ENCODE assay signal across 8 cellular contexts in the genomic region with DNA sequence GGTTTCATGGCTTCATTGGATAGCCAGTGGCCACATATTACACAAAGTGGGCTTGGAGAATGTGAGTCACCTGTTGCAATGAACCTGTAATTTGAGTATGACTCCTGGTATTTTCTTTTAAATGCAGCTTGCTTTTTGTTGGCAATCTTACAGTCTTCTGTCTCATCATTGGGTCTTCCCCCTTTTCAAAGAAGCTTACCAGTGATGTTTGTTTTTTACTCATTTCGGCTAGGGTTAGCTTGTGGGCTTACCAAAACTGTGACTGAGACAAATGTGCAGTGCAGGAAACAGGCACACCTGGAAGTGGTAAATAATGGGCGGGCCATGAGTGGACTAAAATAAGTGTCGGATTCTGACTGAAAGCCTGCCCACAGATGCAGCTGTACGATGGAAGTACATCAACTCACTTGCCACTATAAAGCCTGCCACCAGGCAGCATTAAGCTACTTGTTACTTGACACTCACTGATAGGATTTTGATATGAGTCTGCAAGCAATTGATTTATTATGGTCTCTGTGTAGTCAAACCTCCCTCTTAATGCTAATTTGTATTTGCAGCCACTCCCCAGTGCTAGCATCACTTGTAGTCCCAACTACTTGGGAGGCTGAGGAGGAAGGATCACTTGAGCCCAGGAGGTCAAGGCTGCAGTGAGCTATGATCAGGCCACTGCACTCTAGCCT. TPM values are rescaled to one million over a fixed set of nuclear protein-coding genes. Genes with fewer than 3 reads are reported as not detected.
A peak's percentile ranks its signal among the peaks of the same experiment; 100 is the strongest.
DNase-seq lines count a peak whose midpoint lies in the region; ATAC-seq and TF ChIP-seq lines count a peak whose summit lies in the region.

No MANE protein-coding gene starts in this region.

- H4K20me1 ChIP-seq in OCI-LY7 (ENCODE audit: insufficient read depth, low read length) (no peaks in the 10 kb centered on the region), GM23248 (ENCODE audit: insufficient read depth) (no peaks in the 10 kb centered on the region)

- ATAC-seq in GM18873 (IDR thresholded peaks at IDR 0.05; ENCODE audit: low FRiP score, unreplicated experiment): peak; percentile 96
- ATAC-seq in HG02798 (IDR thresholded peaks at IDR 0.05; ENCODE audit: poor library complexity, unreplicated experiment): peak; percentile 84
- no peak for ATAC-seq in omental fat pad (ENCODE audit: low FRiP score)

- intact Hi-C loops in OCI-LY7 (cut with micrococcal nuclease; ENCODE audit: unreplicated experiment): loop anchor here (2.0 to 10.0 kb wide), 4 partner anchors 42 to 1184 kb away; a partner anchor contains a TSS

- no peaks in the 10 kb centered on the region for H3K9me3 ChIP-seq in OCI-LY7 (ENCODE audit: low read length)
- no peaks in the 10 kb centered on the region for H3K9me3 ChIP-seq in GM23248 (ENCODE audit: low read depth)

- H3K4me1 ChIP-seq in OCI-LY7 (ENCODE audit: insufficient read depth, low read length, poor library complexity, severe bottlenecking) (peaks cover 56% of the 10 kb centered on the region), GM23248 (ENCODE audit: insufficient read depth) (no peaks in the 10 kb centered on the region)

- BruUV-seq in OCI-LY7 (replicated peaks; lab: Mats Ljungman, UMichigan): no TSS peak

- no peaks in the 10 kb centered on the region for H3K36me3 ChIP-seq in OCI-LY7 (ENCODE audit: insufficient read depth, low read length)
- H3K36me3 ChIP-seq in GM23248 (ENCODE audit: low read depth): no peaks in the 10 kb centered on the region

- H3K4me2 ChIP-seq in OCI-LY7 (ENCODE audit: low read length): peak overlapping the region; percentile 89
- no peak overlapping the region for H3K4me2 ChIP-seq in GM23248 (ENCODE audit: unreplicated experiment)

- no peak overlapping the region for H3K9ac ChIP-seq in GM23248

- H3F3A ChIP-seq in GM23248 (ENCODE audit: insufficient read depth): no peaks in the 10 kb centered on the region; the same call in 1 of the 2 replicates

- in situ Hi-C loops in GM23248 (cut with MboI): no loop called here

- H3K4me3 ChIP-seq in OCI-LY7 (ENCODE audit: low read depth, low read length, poor library complexity, severe bottlenecking) (peak overlapping the region; percentile 41), GM23248 (no peak overlapping the region)

- H2AFZ ChIP-seq in OCI-LY7 (ENCODE audit: low read length): peak overlapping the region; percentile 42; the same call in 1 of the 2 replicates
- H2AFZ ChIP-seq in GM23248: no peak overlapping the region

- H3K9me2 ChIP-seq in OCI-LY7 (ENCODE audit: insufficient read depth, low read length) (no peaks in the 10 kb centered on the region), GM23248 (ENCODE audit: insufficient read depth) (no peaks in the 10 kb centered on the region)

- H3K27ac ChIP-seq in OCI-LY7 (ENCODE audit: low read depth, low read length, poor library complexity, severe bottlenecking): peak overlapping the region; percentile 86
- H3K27ac ChIP-seq in epithelial cell of prostate: peak overlapping the region; percentile 41
- H3K27ac ChIP-seq in GM23248: no peak overlapping the region

- H3K27me3 ChIP-seq in GM23248 (replicated peaks; ENCODE audit: insufficient read depth): no peaks in the 10 kb centered on the region

- POLR2A ChIA-PET in OCI-LY7 (lab: Charles Lee): interaction anchor here (0.6 to 2.8 kb wide), 9 partner anchors 9 to 986 kb away, joined by 3 to 18 read pairs (median 4); a partner anchor contains a TSS

- peak; percentile 91 for DNase-seq in OCI-LY7 (ENCODE audit: low spot score)
- DNase-seq in epithelial cell of prostate (ENCODE audit: low read depth, low spot score): peak; percentile 73
- no peak for DNase-seq in omental fat pad (ENCODE audit: low spot score)
- DNase-seq in NK-92 (lab: John Stamatoyannopoulos, UW; ENCODE audit: unreplicated experiment): no peak
- DNase-seq in KG1 (lab: John Stamatoyannopoulos, UW): no peak
- no peak for DNase-seq in GM23248

- CTCF ChIA-PET in OCI-LY7 (lab: Charles Lee; ENCODE audit: unreplicated experiment): interaction anchor here (0.6 to 1.1 kb wide), 4 partner anchors 9 to 1323 kb away, joined by 3 to 4 read pairs (median 3); no protein-coding TSS in a partner anchor

- TF ChIP-seq CTCF in OCI-LY7 (conservative IDR thresholded peaks at IDR 0.05; ENCODE audit: low read length): 0 out of 2 replicates have a peak, but pooled peaks have one; percentile 22
- no peak for TF ChIP-seq CTCF in omental fat pad (IDR thresholded peaks at IDR 0.05)

- H3K79me2 ChIP-seq in OCI-LY7 (ENCODE audit: insufficient read depth, low read depth, low read length) (no peaks in the 10 kb centered on the region), GM23248 (ENCODE audit: insufficient read depth) (no peaks in the 10 kb centered on the region)

- WGBS in GM23248 (ENCODE audit: low coverage in 1 of 2, low lambda C conversion rate in 2 of 2, missing lambda C conversion rate in 2 of 2), 2 experiments: 56 to 61% methylated on average over 4 of the region's 4 CpGs

RNA-seq across cellular contexts. Expression of a gene that starts 4.2 kb away (rescaled TPM):
- 5.2 and 5.4 TPM in 2 replicates for total RNA-seq in OCI-LY7 (2014; rRNA removed; shearing (Covaris generic))
- 9.5 and 11.1 TPM in 2 replicates for total RNA-seq in OCI-LY7 (2022)
- total RNA-seq in omental fat pad: 1 to 10 TPM; 3.4 to 7.8 (median 4.6) TPM
- 1.9 TPM in 2 replicates for total RNA-seq in GM23248 (2014; rRNA removed; shearing (Covaris generic))
- polyA plus RNA-seq in GM23248 (2016; fragmentation: Nextera tagmentation; extraction: Ambion mirVana): 1.6 and 1.8 TPM in 2 replicates

Comparison
In these comparisons a context has a peak if more than half of its experiments do, and no peak if none do; other contexts are left out.
1. DNase-seq: peak in OCI-LY7 (single experiment) and epithelial cell of prostate (single experiment); none in omental fat pad (single experiment), NK-92 (single experiment), KG1 (single experiment) and GM23248 (single experiment).